13 cellular contexts compared by ENCODE assay signal in genomic region chr7:36266201-36266600, GRCh38.
"Had no signal": no experiment of that assay in that cellular context is flagged by ENCODE, and none has a peak within 500 bp of the region (broad histone marks: within the 10 kb centered on the region; RNA-seq: fewer than 3 reads in every experiment).

No MANE protein-coding gene starts in this region.

- H3K27ac ChIP-seq: breast epithelium, ovary, thyroid gland, VCaP had no signal

- H3K4me2 ChIP-seq: hepatocyte had no signal

- H3K4me3 ChIP-seq: breast epithelium, dorsolateral prefrontal cortex, hepatocyte, ovary, prostate gland, thyroid gland had no signal

- DNase-seq: activated T-cell treated with anti-CD3 and anti-CD28 coated beads, Interleukin-2, amount 50 U/mL, for 1 hour; dorsolateral prefrontal cortex; effector memory CD8-positive, alpha-beta T cell; foreskin melanocyte; immature natural killer cell; naive thymus-derived CD8-positive, alpha-beta T cell; ovary; stimulated activated CD4-positive, alpha-beta T cell treated with anti-CD3 and anti-CD28 coated beads, Interleukin-12 subunit alpha, Interleukin-12 subunit beta, amount 100 ng/mL, for 4 hours; thyroid gland had no signal

- H3K27me3 ChIP-seq: breast epithelium, dorsolateral prefrontal cortex, hepatocyte, ovary, thyroid gland had no signal

- H3K9me3 ChIP-seq: breast epithelium, ovary, prostate gland, thyroid gland had no signal

- H3K36me3 ChIP-seq: breast epithelium, ovary, prostate gland, thyroid gland had no signal
